In genomic region chr1:203038891-203039608, GRCh38 we compare ENCODE assay signal across 8 cellular contexts. TPM values are rescaled to one million over a fixed set of nuclear protein-coding genes. Genes with fewer than 3 reads are reported as not detected.
DNase-seq lines count a peak whose midpoint lies in the region; ATAC-seq and TF ChIP-seq lines count a peak whose summit lies in the region.

No MANE protein-coding gene starts in this region.

- no peaks in the 10 kb centered on the region; the same call in 1 of the 2 replicates for H4K20me1 ChIP-seq in DND-41 (ENCODE audit: insufficient read depth, low read length)

- intact Hi-C loops in stomach (cut with DNase I; ENCODE audit: low total_unique reads) = no loop called here

- 45 to 58% (median 53%) methylated on average over 17 to 22 of the region's 22 CpGs for WGBS in stomach, 5 donors

- H3K36me3 ChIP-seq in DND-41 (ENCODE audit: insufficient read depth, low read length) (no peaks in the 10 kb centered on the region), stomach (no peaks in the 10 kb centered on the region)

- no peak overlapping the region for H2AFZ ChIP-seq in DND-41 (ENCODE audit: low read depth, low read length)

- H3K4me3 Mint-ChIP-seq in nephron progenitor cell = no peak overlapping the region

- TF ChIP-seq POLR2A in stomach (IDR thresholded peaks at IDR 0.05) = no peak

- no peak overlapping the region for H3K4me2 ChIP-seq in DND-41 (ENCODE audit: insufficient read depth, low read length)

- H3K27me3 Mint-ChIP-seq in nephron progenitor cell (ENCODE audit: low read depth, poor library complexity) = peaks cover 8% of the 10 kb centered on the region

- peaks cover 35% of the 10 kb centered on the region for H3K4me1 Mint-ChIP-seq in nephron progenitor cell

- TF ChIP-seq CTCF in DND-41 (IDR thresholded peaks at IDR 0.05; ENCODE audit: borderline replicate concordance, extremely low read depth, low read length, poor library complexity, severe bottlenecking) = peak; percentile 98
- TF ChIP-seq CTCF in fibroblast of mammary gland (conservative IDR thresholded peaks at IDR 0.05; ENCODE audit: control insufficient read depth, insufficient read depth, low read depth, low read length) = peak; percentile 96
- TF ChIP-seq CTCF in nephron progenitor cell (IDR thresholded peaks at IDR 0.05) = peak; percentile 89
- TF ChIP-seq CTCF in stomach (IDR thresholded peaks at IDR 0.05) = peak in 5 of 7 experiments; percentile 70 to 86 (median 82)

- H3K4me3 ChIP-seq in DND-41 (ENCODE audit: low read depth in 1 of 2, low read length in 2 of 2) (no peak overlapping the region), fibroblast of mammary gland (ENCODE audit: control insufficient read depth, low read depth, low read length) (no peak overlapping the region), stomach (no peak overlapping the region)

- no peaks in the 10 kb centered on the region for H3K79me2 ChIP-seq in DND-41 (ENCODE audit: insufficient read depth, low read length)

- H3K27ac ChIP-seq in DND-41 (ENCODE audit: low read length) = no peak overlapping the region
- peak overlapping the region in 3 of 5 donors; percentile 37 to 74 (median 57) for H3K27ac ChIP-seq in stomach

- no peak overlapping the region for H3K9ac ChIP-seq in DND-41 (ENCODE audit: low read depth, low read length)

- H3K27ac Mint-ChIP-seq in nephron progenitor cell = no peak overlapping the region

- DNase-seq in DND-41 (peak; percentile 71), HuH-7 (ENCODE audit: low spot score) (peak; percentile 82), OCI-M1 (lab: John Stamatoyannopoulos, UW) (peak; percentile 75), fibroblast of mammary gland (ENCODE audit: low read depth) (peak; percentile 69), nephron progenitor cell (peak; percentile 79), stomach (peak; percentile 77)
- DNase-seq in activated T-cell treated with anti-CD3 and anti-CD28 coated beads, Interleukin-2, amount 50 U/mL, for 1 hour = peak; percentile 67

- no peaks in the 10 kb centered on the region for H3K9me3 Mint-ChIP-seq in nephron progenitor cell

- ATAC-seq in DND-41 (ENCODE audit: insufficient read depth, low read depth) (peak; percentile 96), GM19328 (IDR thresholded peaks at IDR 0.05; ENCODE audit: unreplicated experiment) (no peak)

- H3K36me3 Mint-ChIP-seq in nephron progenitor cell (ENCODE audit: low read depth) = peaks cover 12% of the 10 kb centered on the region

- H3K4me1 ChIP-seq in DND-41 (ENCODE audit: insufficient read depth, low read length) = no peaks in the 10 kb centered on the region
- peaks cover 0 to 36% (median 11%) of the 10 kb centered on the region in 4 donors for H3K4me1 ChIP-seq in stomach

- H3K27me3 ChIP-seq in DND-41 (ENCODE audit: insufficient read depth, low read length, poor library complexity) (peaks cover 16% of the 10 kb centered on the region), stomach (peaks cover 0 to 14% (median 0%) of the 10 kb centered on the region in 3 donors)

- H3K9me3 ChIP-seq in DND-41 (ENCODE audit: insufficient read depth, low read length, severe bottlenecking) = no peaks in the 10 kb centered on the region
- H3K9me3 ChIP-seq in stomach = no peaks in the 10 kb centered on the region

- TF ChIP-seq EP300 in stomach (IDR thresholded peaks at IDR 0.05) = no peak

RNA-seq across cellular contexts. Expression of gene PPFIA4, which starts 12.8 kb away (rescaled TPM):
- 1 to 10 TPM in 2 of 5 donors, under 1 TPM in 2, not detected in 1; 0.29 to 2.2 (median 1.2) TPM for total RNA-seq in stomach
- polyA plus RNA-seq in stomach = under 1 TPM; 0.31 to 0.95 (median 0.37) TPM

RNA-seq across cellular contexts. Expression of gene TMEM183A, which starts 31.9 kb away (rescaled TPM):
- 100 to 1,000 TPM in 2 of 5 donors, 10 to 100 TPM in 3; 33.3 to 177 (median 77.2) TPM for total RNA-seq in stomach
- 10 to 100 TPM; 36.0 to 60.5 (median 52.1) TPM for polyA plus RNA-seq in stomach

RNA-seq across cellular contexts. Expression of gene MYOG, which starts 46.8 kb away (rescaled TPM):
- total RNA-seq in stomach = not detected
- not detected for polyA plus RNA-seq in stomach
